8 cellular contexts compared by ENCODE assay signal in genomic region chr19:11091343-11092153, GRCh38. TPM values are rescaled to one million over a fixed set of nuclear protein-coding genes. Genes with fewer than 3 reads are reported as not detected.
DNase-seq lines count a peak whose midpoint lies in the region; ATAC-seq and TF ChIP-seq lines count a peak whose summit lies in the region.

No MANE protein-coding gene starts in this region.

- TF ChIP-seq EP300 in esophagus muscularis mucosa (IDR thresholded peaks at IDR 0.05), result peak; percentile 67
- TF ChIP-seq EP300 in upper lobe of left lung (IDR thresholded peaks at IDR 0.05), result peak in 3 of 4 donors; percentile 12 to 46 (median 38)

- H3K4me1 Mint-ChIP-seq in naive thymus-derived CD8-positive, alpha-beta T cell, result peaks cover 12 to 64% (median 47%) of the 10 kb centered on the region in 4 donors

- no peaks in the 10 kb centered on the region for H3K9me3 ChIP-seq in esophagus muscularis mucosa
- H3K9me3 ChIP-seq in upper lobe of left lung, result no peaks in the 10 kb centered on the region

- H3K4me1 ChIP-seq in esophagus muscularis mucosa (peaks cover 60 to 85% (median 80%) of the 10 kb centered on the region in 4 donors), upper lobe of left lung (peaks cover 61 to 75% (median 65%) of the 10 kb centered on the region in 4 donors)

- peak overlapping the region; percentile 89 to 98 (median 96) for H3K27ac Mint-ChIP-seq in naive thymus-derived CD8-positive, alpha-beta T cell

- H3K4me3 ChIP-seq in esophagus muscularis mucosa, result peak overlapping the region; percentile 67 to 79 (median 72)
- H3K4me3 ChIP-seq in upper lobe of left lung, result peak overlapping the region; percentile 60 to 83 (median 78)

- peak in 1 of 2 donors; percentile 15 for ATAC-seq in naive thymus-derived CD8-positive, alpha-beta T cell
- ATAC-seq in upper lobe of left lung (ENCODE audit: low FRiP score in 2 of 2) (peak in 1 of 2 donors; percentile 29), HG03439 (IDR thresholded peaks at IDR 0.05; ENCODE audit: unreplicated experiment) (no peak), GM21786 (IDR thresholded peaks at IDR 0.05; ENCODE audit: unreplicated experiment) (no peak)

- TF ChIP-seq POLR2A in esophagus muscularis mucosa (IDR thresholded peaks at IDR 0.05; ENCODE audit: low read depth) (no peak), upper lobe of left lung (IDR thresholded peaks at IDR 0.05) (peak in 2 of 4 donors; percentile 45 to 61)

- intact Hi-C loops in esophagus muscularis mucosa (cut with DNase I), result loop anchor here (5.0 to 10.0 kb wide), 2 partner anchors 46 to 57 kb away; no protein-coding TSS in a partner anchor

- POLR2A ChIA-PET in naive thymus-derived CD8-positive, alpha-beta T cell (lab: Charles Lee), result interaction anchor here (0.6 to 0.8 kb wide), 3 partner anchors 56 to 744 kb away, joined by 3 to 4 read pairs (median 3); no protein-coding TSS in a partner anchor

- H3K4me3 Mint-ChIP-seq in naive thymus-derived CD8-positive, alpha-beta T cell, result peak overlapping the region; percentile 82 to 91 (median 87)

- DNase-seq in EH (ENCODE audit: low read depth) (peak; percentile 96), NCI-H748 treated with DMSO at 0.1 percent for 48 hours (lab: John Stamatoyannopoulos, UW) (peak; percentile 1), esophagus muscularis mucosa (ENCODE audit: extremely low spot score) (peak; percentile 93), upper lobe of left lung (peak in 1 of 2 donors; percentile 72)
- peak; percentile 68 for DNase-seq in activated T-cell treated with anti-CD3 and anti-CD28 coated beads, Interleukin-2, amount 50 U/mL, for 1 hour
- DNase-seq in naive thymus-derived CD8-positive, alpha-beta T cell, result peak; percentile 12 to 68 (median 44)

- TF ChIP-seq CTCF in esophagus muscularis mucosa (IDR thresholded peaks at IDR 0.05) (no peak), upper lobe of left lung (IDR thresholded peaks at IDR 0.05) (no peak)

- H3K27me3 Mint-ChIP-seq in naive thymus-derived CD8-positive, alpha-beta T cell, result no peaks in the 10 kb centered on the region

- H3K27ac ChIP-seq in esophagus muscularis mucosa (replicated peaks in 1 of 4) (peak overlapping the region; percentile 97 to 99 (median 97)), upper lobe of left lung (peak overlapping the region; percentile 92 to 100 (median 98))

- WGBS in esophagus muscularis mucosa, result 19% methylated on average over 15 of the region's 15 CpGs
- 13 to 19% methylated on average over 13 to 15 of the region's 15 CpGs for WGBS in upper lobe of left lung, 2 donors

- H3K27me3 ChIP-seq in esophagus muscularis mucosa (no peaks in the 10 kb centered on the region), upper lobe of left lung (no peaks in the 10 kb centered on the region)

- peaks cover 0 to 4% (median 0%) of the 10 kb centered on the region in 9 donors for H3K9me3 Mint-ChIP-seq in naive thymus-derived CD8-positive, alpha-beta T cell

- H3K36me3 ChIP-seq in esophagus muscularis mucosa (peaks cover 0 to 10% (median 3%) of the 10 kb centered on the region in 4 donors), upper lobe of left lung (peaks cover 0 to 25% (median 9%) of the 10 kb centered on the region in 4 donors)

- H3K36me3 Mint-ChIP-seq in naive thymus-derived CD8-positive, alpha-beta T cell, result peaks cover 0 to 5% (median 4%) of the 10 kb centered on the region in 3 donors

RNA-seq across cellular contexts. Expression of gene LDLR, which starts 2.3 kb away (rescaled TPM):
- 100 to 1,000 TPM in 1 of 4 donors, 10 to 100 TPM in 3; 14.2 to 258 (median 47.5) TPM for total RNA-seq in esophagus muscularis mucosa
- total RNA-seq in naive thymus-derived CD8-positive, alpha-beta T cell, result 10 to 100 TPM; 17.8 to 22.8 TPM
- polyA plus RNA-seq in naive thymus-derived CD8-positive, alpha-beta T cell, result 1 to 10 TPM; 3.2 to 7.7 (median 7.1) TPM
- 100 to 1,000 TPM; 204 to 493 (median 234) TPM for total RNA-seq in upper lobe of left lung
